21 cellular contexts compared by ENCODE assay signal in genomic region chr12:70467908-70468733, GRCh38.
DNase-seq lines count a peak whose midpoint lies in the region; ATAC-seq, FAIRE-seq and TF ChIP-seq lines count a peak whose summit lies in the region.
"Had no signal": no experiment of that assay in that cellular context is flagged by ENCODE, and none has a peak within 500 bp of the region (broad histone marks: within the 10 kb centered on the region; RNA-seq: fewer than 3 reads in every experiment).

No MANE protein-coding gene starts in this region.

- peak; percentile 57 for ATAC-seq in HG03103 (IDR thresholded peaks at IDR 0.05; ENCODE audit: low read depth, unreplicated experiment)
- ATAC-seq in GM19452 (IDR thresholded peaks at IDR 0.05; ENCODE audit: unreplicated experiment) = no peak
- ATAC-seq: left cardiac atrium; naive thymus-derived CD4-positive, alpha-beta T cell had no signal

- FAIRE-seq in GM12892 (lab: Jason Lieb, UNC) = no peak
- FAIRE-seq: D721Med, endothelial cell of umbilical vein had no signal

- TF ChIP-seq CTCF in OCI-LY7 (conservative IDR thresholded peaks at IDR 0.05; ENCODE audit: low read length) = no peak
- no peak for TF ChIP-seq CTCF in osteocyte (IDR thresholded peaks at IDR 0.05)

- H4K20me1 ChIP-seq in OCI-LY7 (ENCODE audit: insufficient read depth, low read length) = no peaks in the 10 kb centered on the region

- TF ChIP-seq POLR2A in GM12892 (IDR thresholded peaks at IDR 0.05; ENCODE audit: low read depth, low read length) = peak; percentile 36; the same call in 1 of the 2 replicates

- H3K27ac Mint-ChIP-seq in osteocyte (ENCODE audit: unreplicated experiment) = no peak overlapping the region
- H3K27ac Mint-ChIP-seq: naive thymus-derived CD4-positive, alpha-beta T cell had no signal

- H3K4me1 ChIP-seq in OCI-LY7 (ENCODE audit: insufficient read depth, low read length, poor library complexity, severe bottlenecking) = no peaks in the 10 kb centered on the region

- H3K27ac ChIP-seq in OCI-LY7 (ENCODE audit: low read depth, low read length, poor library complexity, severe bottlenecking) = no peak overlapping the region

- H3K9me3 ChIP-seq in OCI-LY7 (ENCODE audit: low read length) (peaks cover 12% of the 10 kb centered on the region; the same call in 1 of the 2 replicates), iPS-18c (ENCODE audit: control insufficient read depth, insufficient read depth, low read length) (peaks cover 2% of the 10 kb centered on the region)

- peak overlapping the region; percentile 38; the same call in 1 of the 2 replicates for H3K4me2 ChIP-seq in OCI-LY7 (ENCODE audit: low read length)

- CTCF ChIA-PET in OCI-LY7 (lab: Charles Lee; ENCODE audit: unreplicated experiment) = no interaction called here

- no peaks in the 10 kb centered on the region for H3K9me2 ChIP-seq in OCI-LY7 (ENCODE audit: insufficient read depth, low read length)

- no peak for DNase-seq in GM12892 (ENCODE audit: insufficient read length)
- DNase-seq in OCI-LY7 (ENCODE audit: low spot score) = no peak
- DNase-seq in DMS153 (lab: John Stamatoyannopoulos, UW) = no peak
- no peak for DNase-seq in cerebellum (ENCODE audit: low spot score)
- DNase-seq in osteocyte (ENCODE audit: extremely low spot score, unreplicated experiment) = no peak
- DNase-seq: activated naive CD4-positive, alpha-beta T cell treated with Interleukin-2 at 50 U/mL for 16 hours; caudate nucleus; H7; KBM-7; left cardiac atrium; naive thymus-derived CD4-positive, alpha-beta T cell; NCI-H2081; right cardiac atrium; stimulated activated CD4-positive, alpha-beta T cell treated with anti-CD3 and anti-CD28 coated beads, Interleukin-4, amount 100 ng/mL, for 24 hours; stimulated activated naive CD4-positive, alpha-beta T cell treated with Interleukin-2 at 50 U/mL for 16 hours; T-helper 9 cell had no signal

- H3K4me1 Mint-ChIP-seq in osteocyte (ENCODE audit: unreplicated experiment) = no peaks in the 10 kb centered on the region
- H3K4me1 Mint-ChIP-seq: naive thymus-derived CD4-positive, alpha-beta T cell had no signal

- POLR2A ChIA-PET in OCI-LY7 (lab: Charles Lee) = no interaction called here

- 0 out of 2 replicates have a peak overlapping the region, but pooled peaks have one; percentile 31 for H2AFZ ChIP-seq in OCI-LY7 (ENCODE audit: low read length)

- no peaks in the 10 kb centered on the region for H3K36me3 Mint-ChIP-seq in osteocyte (ENCODE audit: unreplicated experiment)
- H3K36me3 Mint-ChIP-seq: naive thymus-derived CD4-positive, alpha-beta T cell had no signal

- no peak overlapping the region for H3K4me3 ChIP-seq in OCI-LY7 (ENCODE audit: low read depth, low read length, poor library complexity, severe bottlenecking)
- peak overlapping the region; percentile 20; the same call in 1 of the 2 replicates for H3K4me3 ChIP-seq in iPS-18c (ENCODE audit: insufficient read depth, low read depth, low read length)

- intact Hi-C loops in OCI-LY7 (cut with micrococcal nuclease; ENCODE audit: unreplicated experiment) = no loop called here

- no peaks in the 10 kb centered on the region for H3K36me3 ChIP-seq in OCI-LY7 (ENCODE audit: insufficient read depth, low read length)

- H3K27me3 Mint-ChIP-seq in osteocyte (ENCODE audit: unreplicated experiment) = peaks cover 9% of the 10 kb centered on the region

- no peak overlapping the region for H3K4me3 Mint-ChIP-seq in osteocyte (ENCODE audit: unreplicated experiment)
- H3K4me3 Mint-ChIP-seq: naive thymus-derived CD4-positive, alpha-beta T cell had no signal

- H3K79me2 ChIP-seq in OCI-LY7 (ENCODE audit: insufficient read depth, low read depth, low read length) = no peaks in the 10 kb centered on the region

- BruUV-seq in OCI-LY7 (replicated peaks; lab: Mats Ljungman, UMichigan) = no TSS peak

- H3K9me3 Mint-ChIP-seq in osteocyte (ENCODE audit: unreplicated experiment) = peaks cover 3% of the 10 kb centered on the region
